ENCODE assay signal across 32 cellular contexts in the genomic region with DNA sequence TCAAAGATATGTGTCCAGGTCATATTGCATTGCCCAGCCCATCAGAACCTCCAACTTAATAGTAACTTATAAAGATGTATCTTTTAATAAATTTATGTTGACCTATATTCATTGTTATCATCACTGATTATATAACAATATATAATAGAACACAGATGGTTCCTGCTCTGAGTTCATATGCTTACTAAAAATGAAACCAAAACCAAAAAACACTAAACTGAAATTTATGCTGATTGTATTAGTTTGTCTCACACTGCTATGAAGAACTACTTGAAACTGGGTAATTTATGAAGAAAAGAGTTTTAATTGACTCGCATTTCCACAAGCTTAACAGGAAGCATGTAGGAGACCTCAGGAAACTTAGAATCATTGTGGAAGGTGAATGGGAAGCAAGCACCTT.
DNase-seq lines count a peak whose midpoint lies in the region; ATAC-seq, FAIRE-seq and TF ChIP-seq lines count a peak whose summit lies in the region.
"Had no signal": no experiment of that assay in that cellular context is flagged by ENCODE, and none has a peak within 500 bp of the region (broad histone marks: within the 10 kb centered on the region; RNA-seq: fewer than 3 reads in every experiment).

No MANE protein-coding gene starts in this region.

- no peaks in the 10 kb centered on the region for H4K20me1 ChIP-seq in KMS-11 (ENCODE audit: insufficient read depth)
- H4K20me1 ChIP-seq in GM12878 (ENCODE audit: control insufficient read depth, insufficient read depth), result no peaks in the 10 kb centered on the region

- H3K4me1 Mint-ChIP-seq in stimulated activated naive CD8-positive, alpha-beta T cell treated with anti-CD3 and anti-CD28 coated beads, Interleukin-15, amount 100 ng/mL, for 72 hours, result no peaks in the 10 kb centered on the region
- H3K4me1 Mint-ChIP-seq: activated CD4-positive, alpha-beta T cell treated with anti-CD3 and anti-CD28 coated beads for 36 hours; activated naive CD8-positive, alpha-beta T cell treated with anti-CD3 and anti-CD28 coated beads for 36 hours had no signal

- no peak for TF ChIP-seq POLR2A in GM12878 (IDR thresholded peaks at IDR 0.05; ENCODE audit: low read depth, low read length)

- intact Hi-C loops in GM12878 (cut with micrococcal nuclease; ENCODE audit: unreplicated experiment), result no loop called here

- H3K4me3 ChIP-seq in KMS-11 (IDR thresholded peaks at IDR 0.05; ENCODE audit: insufficient read depth, low read depth, low read length), result no peak overlapping the region
- no peak overlapping the region for H3K4me3 ChIP-seq in GM12878
- H3K4me3 ChIP-seq: lung, tibial nerve had no signal

- peak overlapping the region; percentile 65 for H3K27ac ChIP-seq in KMS-11
- no peak overlapping the region for H3K27ac ChIP-seq in GM12878 (ENCODE audit: control insufficient read depth, insufficient read depth)
- H3K27ac ChIP-seq: HL-60, tibial nerve, VCaP had no signal

- H2AFZ ChIP-seq in KMS-11 (ENCODE audit: low read depth) (peak overlapping the region; percentile 49; the same call in 1 of the 2 replicates), GM12878 (ENCODE audit: control insufficient read depth, low read depth, low read length) (no peak overlapping the region)

- FAIRE-seq in GM12878 (lab: Jason Lieb, UNC), result no peak
- FAIRE-seq: bronchial epithelial cell, endothelial cell of umbilical vein, frontal cortex, GM12891, GM19239 had no signal

- ATAC-seq in GM18868 (IDR thresholded peaks at IDR 0.05; ENCODE audit: unreplicated experiment), result peak; percentile 87
- peak; percentile 77 for ATAC-seq in GM21786 (IDR thresholded peaks at IDR 0.05; ENCODE audit: unreplicated experiment)
- peak; percentile 76 for ATAC-seq in GM12878
- ATAC-seq in stimulated activated naive CD8-positive, alpha-beta T cell treated with anti-CD3 and anti-CD28 coated beads, Interleukin-15, amount 100 ng/mL, for 72 hours, result no peak
- ATAC-seq: activated CD4-positive, alpha-beta T cell treated with anti-CD3 and anti-CD28 coated beads for 36 hours; activated CD8-positive, alpha-beta T cell treated with anti-CD3 and anti-CD28 coated beads, Interleukin-2, amount 10 ng/mL, durations not matched to agents 7 days and 5 days; natural killer cell treated with Interleukin-12 subunit alpha and Interleukin-12 subunit beta and Interleukin-15 and Interleukin-18, amount 100 ng/mL, for 72 hours had no signal

- H3K9me3 ChIP-seq in GM12878 (replicated peaks; ENCODE audit: control insufficient read depth, insufficient read depth, low read length), result no peaks in the 10 kb centered on the region

- peak overlapping the region; percentile 25; the same call in 1 of the 2 replicates for H3K4me2 ChIP-seq in KMS-11
- H3K4me2 ChIP-seq in GM12878 (ENCODE audit: control insufficient read depth, insufficient read depth), result no peak overlapping the region

- RAD21 ChIA-PET in GM12878 (lab: Charles Lee; ENCODE audit: unreplicated experiment), result no interaction called here

- H3K9ac ChIP-seq in KMS-11 (no peak overlapping the region), GM12878 (ENCODE audit: control insufficient read depth, insufficient read depth, low read length) (no peak overlapping the region)

- no peak for TF ChIP-seq EP300 in GM12878 (IDR thresholded peaks at IDR 0.05; ENCODE audit: borderline replicate concordance in 1 of 2, control insufficient read depth in 1 of 2, low read depth in 2 of 2, low read length in 2 of 2)

- TF ChIP-seq CTCF in KMS-11 (conservative IDR thresholded peaks at IDR 0.05; ENCODE audit: low read depth, low read length) (no peak), GM12878 (IDR thresholded peaks at IDR 0.05 in 2 of 3, conservative IDR thresholded peaks at IDR 0.05 in 1 of 3; ENCODE audit: control insufficient read depth in 2 of 3, extremely low read depth in 1 of 3, insufficient read depth in 1 of 3, low read depth in 3 of 3, low read length in 3 of 3) (no peak)

- in situ Hi-C loops in GM12878 (cut with MboI), result no loop called here

- 0% methylated on average over 1 of the region's 1 CpG for WGBS in GM12878 (ENCODE audit: insufficient coverage, insufficient replicate concordance, low lambda C conversion rate, missing lambda C conversion rate)

- SMC1A ChIA-PET in GM12878 (lab: Charles Lee; ENCODE audit: uncharacterized antibody, unreplicated experiment), result no interaction called here

- DNase-seq in GM12878 (ENCODE audit: low read depth, low spot score) (no peak), ureter (ENCODE audit: low spot score) (no peak), DMS 273 treated with DMSO at 0.1 percent for 48 hours (lab: John Stamatoyannopoulos, UW) (no peak)
- DNase-seq in stimulated activated naive CD8-positive, alpha-beta T cell treated with anti-CD3 and anti-CD28 coated beads, Interleukin-15, amount 100 ng/mL, for 72 hours, result no peak
- DNase-seq: activated CD4-positive, alpha-beta T cell treated with anti-CD3 and anti-CD28 coated beads for 36 hours; activated CD8-positive, alpha-beta T cell treated with anti-CD3 and anti-CD28 coated beads, Interleukin-2, amount 10 ng/mL, durations not matched to agents 7 days and 5 days; activated effector memory CD4-positive, alpha-beta T cell treated with Interleukin-2 at 50 U/mL for 16 hours; activated naive CD8-positive, alpha-beta T cell treated with anti-CD3 and anti-CD28 coated beads for 36 hours; anterior cingulate cortex; DMS153; HCEC 1CT; hippocampal formation; KG1; NCI-H1436 treated with DMSO at 0.1 percent for 48 hours; NCI-H2081 treated with DMSO at 0.1 percent for 48 hours; NCI-H345; occipital lobe; stimulated activated CD4-positive, alpha-beta T cell treated with anti-CD3 and anti-CD28 coated beads, Interleukin-4, amount 100 ng/mL, for 4 hours; T-helper 9 cell had no signal

- TF ChIP-seq RAD21 in GM12878 (IDR thresholded peaks at IDR 0.05; ENCODE audit: insufficient read depth, low read depth, low read length), result no peak

- peak overlapping the region in 1 of 2 donors; percentile 37 for H3K27ac Mint-ChIP-seq in stimulated activated naive CD8-positive, alpha-beta T cell treated with anti-CD3 and anti-CD28 coated beads, Interleukin-15, amount 100 ng/mL, for 72 hours
- H3K27ac Mint-ChIP-seq: activated CD4-positive, alpha-beta T cell treated with anti-CD3 and anti-CD28 coated beads for 36 hours; activated CD8-positive, alpha-beta T cell treated with anti-CD3 and anti-CD28 coated beads, Interleukin-2, amount 10 ng/mL, durations not matched to agents 7 days and 5 days; activated naive CD8-positive, alpha-beta T cell treated with anti-CD3 and anti-CD28 coated beads for 36 hours; natural killer cell treated with Interleukin-12 subunit alpha and Interleukin-12 subunit beta and Interleukin-15 and Interleukin-18, amount 100 ng/mL, for 72 hours had no signal

- peaks cover 11% of the 10 kb centered on the region for H3K4me1 ChIP-seq in KMS-11 (ENCODE audit: low read depth, poor library complexity, severe bottlenecking)
- no peaks in the 10 kb centered on the region for H3K4me1 ChIP-seq in GM12878 (ENCODE audit: control insufficient read depth, insufficient read depth, low read length)
- H3K4me1 ChIP-seq: tibial nerve had no signal

- peaks cover 32 to 44% of the 10 kb centered on the region in 2 donors for H3K9me3 Mint-ChIP-seq in stimulated activated naive CD8-positive, alpha-beta T cell treated with anti-CD3 and anti-CD28 coated beads, Interleukin-15, amount 100 ng/mL, for 72 hours

- BruUV-seq in GM12878 (replicated peaks; lab: Mats Ljungman, UMichigan), result no TSS peak

- no peak overlapping the region for H3K4me3 Mint-ChIP-seq in stimulated activated naive CD8-positive, alpha-beta T cell treated with anti-CD3 and anti-CD28 coated beads, Interleukin-15, amount 100 ng/mL, for 72 hours
- H3K4me3 Mint-ChIP-seq: activated CD4-positive, alpha-beta T cell treated with anti-CD3 and anti-CD28 coated beads for 36 hours; activated CD8-positive, alpha-beta T cell treated with anti-CD3 and anti-CD28 coated beads, Interleukin-2, amount 10 ng/mL, durations not matched to agents 7 days and 5 days; activated naive CD8-positive, alpha-beta T cell treated with anti-CD3 and anti-CD28 coated beads for 36 hours; natural killer cell treated with Interleukin-12 subunit alpha and Interleukin-12 subunit beta and Interleukin-15 and Interleukin-18, amount 100 ng/mL, for 72 hours had no signal

- POLR2A ChIA-PET in GM12878 (lab: Charles Lee), result no interaction called here

- no peaks in the 10 kb centered on the region for H3K27me3 Mint-ChIP-seq in stimulated activated naive CD8-positive, alpha-beta T cell treated with anti-CD3 and anti-CD28 coated beads, Interleukin-15, amount 100 ng/mL, for 72 hours
- H3K27me3 Mint-ChIP-seq: activated CD4-positive, alpha-beta T cell treated with anti-CD3 and anti-CD28 coated beads for 36 hours; activated naive CD8-positive, alpha-beta T cell treated with anti-CD3 and anti-CD28 coated beads for 36 hours; natural killer cell treated with Interleukin-12 subunit alpha and Interleukin-12 subunit beta and Interleukin-15 and Interleukin-18, amount 100 ng/mL, for 72 hours had no signal

- CTCF ChIA-PET in GM12878 (lab: Yijun Ruan, JAX), result no interaction called here

- H3K79me2 ChIP-seq in KMS-11 (ENCODE audit: insufficient read depth, low read depth) (no peaks in the 10 kb centered on the region), GM12878 (ENCODE audit: control insufficient read depth, insufficient read depth, low read length) (no peaks in the 10 kb centered on the region)

- H3K27me3 ChIP-seq in KMS-11 (ENCODE audit: insufficient read depth, low read depth) (no peaks in the 10 kb centered on the region), GM12878 (replicated peaks in 1 of 2; ENCODE audit: control insufficient read depth in 2 of 2, insufficient read depth in 2 of 2, low read length in 1 of 2) (no peaks in the 10 kb centered on the region)
- H3K27me3 ChIP-seq: tibial nerve had no signal

- H3K36me3 ChIP-seq in KMS-11 (ENCODE audit: insufficient read depth), result no peaks in the 10 kb centered on the region
- H3K36me3 ChIP-seq in GM12878 (ENCODE audit: control insufficient read depth in 2 of 2, insufficient read depth in 2 of 2, low read length in 1 of 2), result no peaks in the 10 kb centered on the region
- H3K36me3 ChIP-seq: tibial nerve had no signal

TF ChIP-seq in GM12878, 131 proteins besides CTCF, POLR2A, EP300 and RAD21:
- no peak for TF ChIP-seq GATAD2B (conservative IDR thresholded peaks at IDR 0.05; ENCODE audit: low read depth)
